In genomic region chr13:77026783-77027621, GRCh38 we compare ENCODE assay signal across 1 cellular context.
TF ChIP-seq lines count a peak whose summit lies in the region.

FBXL3 (minus strand) TSS chr13:77027159; CDS start chr13:77021860, 5,299 bp downstream.

TF ChIP-seq in HEK293, 187 proteins besides CTCF, POLR2A, EP300 and RAD21 (continued from another document):
- TF ChIP-seq AEBP2 (tag by site-specific recombination; IDR thresholded peaks at IDR 0.05; ENCODE audit: borderline replicate concordance): no peak
- no peak for TF ChIP-seq ZNF488 (tag by site-specific recombination; IDR thresholded peaks at IDR 0.05)
- peak; percentile 63 for TF ChIP-seq PATZ1 (tag by site-specific recombination; IDR thresholded peaks at IDR 0.05)
- TF ChIP-seq ZNF580 (tag by site-specific recombination; IDR thresholded peaks at IDR 0.05): no peak
- TF ChIP-seq ZNF350 (tag by site-specific recombination; IDR thresholded peaks at IDR 0.05): no peak
- TF ChIP-seq ZNF600 (tag by site-specific recombination; IDR thresholded peaks at IDR 0.05): peak; percentile 61; the same call in 1 of the 2 replicates
- no peak for TF ChIP-seq ZNF544 (tag by site-specific recombination; IDR thresholded peaks at IDR 0.05)
- no peak for TF ChIP-seq ZNF26 (tag by site-specific recombination; IDR thresholded peaks at IDR 0.05)
- no peak for TF ChIP-seq ZNF768 (tag by site-specific recombination; IDR thresholded peaks at IDR 0.05)
- 0 out of 2 replicates have a peak, but pooled peaks have one; percentile 10 for TF ChIP-seq EGR2 (tag by site-specific recombination; IDR thresholded peaks at IDR 0.05; ENCODE audit: low read depth)
- TF ChIP-seq ZFP41 (tag by site-specific recombination; IDR thresholded peaks at IDR 0.05; ENCODE audit: borderline replicate concordance): no peak
- TF ChIP-seq ZBTB44 (tag by site-specific recombination; IDR thresholded peaks at IDR 0.05): no peak
- peak; percentile 83 for TF ChIP-seq PRDM10 (tag by site-specific recombination; IDR thresholded peaks at IDR 0.05)
- TF ChIP-seq ZXDB (tag by site-specific recombination; IDR thresholded peaks at IDR 0.05): no peak
- TF ChIP-seq ZNF558 (tag by site-specific recombination; IDR thresholded peaks at IDR 0.05): no peak
- TF ChIP-seq KLF8 (tag by site-specific recombination; IDR thresholded peaks at IDR 0.05): peak; percentile 69; the same call in 1 of the 2 replicates
- no peak for TF ChIP-seq ZNF10 (tag by site-specific recombination; IDR thresholded peaks at IDR 0.05)
- peak; percentile 75 for TF ChIP-seq ZBTB26 (tag by site-specific recombination; optimal IDR thresholded peaks at IDR 0.05)
- TF ChIP-seq YY1 (tag by site-specific recombination; IDR thresholded peaks at IDR 0.05): peak; percentile 59; the same call in 1 of the 2 replicates
- TF ChIP-seq HIC1 (tag by site-specific recombination; IDR thresholded peaks at IDR 0.05): no peak
- no peak for TF ChIP-seq ZNF138 (tag by site-specific recombination; IDR thresholded peaks at IDR 0.05; ENCODE audit: borderline replicate concordance)
- TF ChIP-seq ZNF514 (tag by site-specific recombination; IDR thresholded peaks at IDR 0.05): no peak
- TF ChIP-seq ZNF274 (IDR thresholded peaks at IDR 0.05; ENCODE audit: low read length): no peak
- TF ChIP-seq ZNF274 (tag by site-specific recombination; IDR thresholded peaks at IDR 0.05; ENCODE audit: borderline replicate concordance): no peak
- no peak for TF ChIP-seq INSM2 (tag by site-specific recombination; IDR thresholded peaks at IDR 0.05)
- 0 out of 2 replicates have a peak, but pooled peaks have one; percentile 54 for TF ChIP-seq KLF9 (tag by site-specific recombination; IDR thresholded peaks at IDR 0.05; ENCODE audit: low read depth)
- TF ChIP-seq ZNF239 (tag by site-specific recombination; IDR thresholded peaks at IDR 0.05): no peak
- TF ChIP-seq PBX3 (CRISPR knock-in tag; IDR thresholded peaks at IDR 0.05): no peak
- TF ChIP-seq HOXD13 (CRISPR knock-in tag; IDR thresholded peaks at IDR 0.05; ENCODE audit: borderline replicate concordance): no peak
- peak; percentile 38 for TF ChIP-seq ZNF660 (tag by site-specific recombination; IDR thresholded peaks at IDR 0.05)
